16 cellular contexts compared by ENCODE assay signal in genomic region chr19:18795540-18795939, GRCh38. TPM values are rescaled to one million over a fixed set of nuclear protein-coding genes. Genes with fewer than 3 reads are reported as not detected.
DNase-seq lines count a peak whose midpoint lies in the region; TF ChIP-seq lines count a peak whose summit lies in the region.
"Had no signal": no experiment of that assay in that cellular context is flagged by ENCODE, and none has a peak within 500 bp of the region (broad histone marks: within the 10 kb centered on the region; RNA-seq: fewer than 3 reads in every experiment).

No MANE protein-coding gene starts in this region.

- H3K4me3 ChIP-seq in fibroblast of the aortic adventitia (ENCODE audit: low read depth, low read length) (no peak overlapping the region), neural progenitor cell (no peak overlapping the region), esophagus muscularis mucosa (no peak overlapping the region)

- no peaks in the 10 kb centered on the region for H3K9me3 ChIP-seq in neural progenitor cell (ENCODE audit: low read depth)
- H3K9me3 ChIP-seq in esophagus muscularis mucosa, result no peaks in the 10 kb centered on the region

- no peak overlapping the region for H3K9ac ChIP-seq in neural progenitor cell

- H3K9me3 Mint-ChIP-seq in neural progenitor cell (no peaks in the 10 kb centered on the region), progenitor cell of endocrine pancreas (ENCODE audit: low read depth) (no peaks in the 10 kb centered on the region)
- H3K9me3 Mint-ChIP-seq: activated T-helper 17 cell treated with anti-CD3 and anti-CD28 coated beads, Interleukin-2, amount 50 U/mL, for 72 hours; CD4-positive, alpha-beta T cell; effector memory CD8-positive, alpha-beta T cell; T-cell had no signal

- whole genome bisulfite sequencing in esophagus muscularis mucosa, result 75% methylated on average over 1 of the region's 21 CpGs

- H3K79me2 ChIP-seq in neural progenitor cell (ENCODE audit: low read depth), result no peaks in the 10 kb centered on the region

- intact Hi-C loops in esophagus muscularis mucosa (cut with DNase I), result no loop called here

- H3K27ac ChIP-seq in neural progenitor cell (no peak overlapping the region), esophagus muscularis mucosa (replicated peaks in 1 of 4) (no peak overlapping the region)

- H2AFZ ChIP-seq in neural progenitor cell (replicated peaks), result no peak overlapping the region

- no peak overlapping the region for H3K4me2 ChIP-seq in neural progenitor cell

- H3K36me3 ChIP-seq in neural progenitor cell (no peaks in the 10 kb centered on the region), esophagus muscularis mucosa (no peaks in the 10 kb centered on the region)

- H3K4me1 Mint-ChIP-seq in neural progenitor cell, result peaks cover 5% of the 10 kb centered on the region
- H3K4me1 Mint-ChIP-seq in progenitor cell of endocrine pancreas (ENCODE audit: low read depth), result peaks cover 7% of the 10 kb centered on the region

- H3K27me3 ChIP-seq in neural progenitor cell, result peaks cover 100% of the 10 kb centered on the region
- H3K27me3 ChIP-seq in esophagus muscularis mucosa, result peaks cover 4 to 91% (median 17%) of the 10 kb centered on the region in 4 donors

- peak; percentile 73 for DNase-seq in ELF-1 (ENCODE audit: low read depth, low spot score)
- peak; percentile 41 for DNase-seq in M059J (ENCODE audit: low read depth)
- DNase-seq in fibroblast of the aortic adventitia (ENCODE audit: low read depth), result peak; percentile 53
- peak; percentile 64 for DNase-seq in neural progenitor cell (ENCODE audit: low spot score)
- DNase-seq in esophagus muscularis mucosa (ENCODE audit: extremely low spot score), result no peak
- DNase-seq in progenitor cell of endocrine pancreas (ENCODE audit: low spot score, unreplicated experiment), result no peak
- DNase-seq in SIG-M5 treated with dmso at 0.1 percent for 504 hours (lab: John Stamatoyannopoulos, UW; ENCODE audit: unreplicated experiment), result no peak
- DNase-seq in NCI-H748 treated with DMSO at 0.1 percent for 48 hours (lab: John Stamatoyannopoulos, UW), result no peak
- DNase-seq: activated CD4-positive, alpha-beta T cell treated with anti-CD3 and anti-CD28 coated beads for 48 hours; CD4-positive, alpha-beta T cell; effector memory CD8-positive, alpha-beta T cell; GF-D8; MV-4-11; NCI-H2227 treated with DMSO at 0.1 percent for 48 hours; T-cell had no signal

- peaks cover 46% of the 10 kb centered on the region for H3K27me3 Mint-ChIP-seq in neural progenitor cell (ENCODE audit: insufficient read depth, low read depth)
- peaks cover 35% of the 10 kb centered on the region for H3K27me3 Mint-ChIP-seq in progenitor cell of endocrine pancreas

- H4K20me1 ChIP-seq in neural progenitor cell (ENCODE audit: low read depth), result peaks cover 20% of the 10 kb centered on the region

- H3K36me3 Mint-ChIP-seq in neural progenitor cell, result no peaks in the 10 kb centered on the region
- H3K36me3 Mint-ChIP-seq in progenitor cell of endocrine pancreas (ENCODE audit: insufficient read depth), result no peaks in the 10 kb centered on the region
- H3K36me3 Mint-ChIP-seq: T-cell had no signal

- H3K4me1 ChIP-seq in neural progenitor cell (peaks cover 3% of the 10 kb centered on the region), esophagus muscularis mucosa (peaks cover 5 to 17% (median 14%) of the 10 kb centered on the region in 4 donors)

- TF ChIP-seq POLR2A in esophagus muscularis mucosa (IDR thresholded peaks at IDR 0.05; ENCODE audit: low read depth), result no peak

- H3K27ac Mint-ChIP-seq in neural progenitor cell (no peak overlapping the region), progenitor cell of endocrine pancreas (no peak overlapping the region)
- H3K27ac Mint-ChIP-seq: activated T-helper 17 cell treated with anti-CD3 and anti-CD28 coated beads, Interleukin-2, amount 50 U/mL, for 72 hours; CD4-positive, alpha-beta T cell; effector memory CD8-positive, alpha-beta T cell; T-cell had no signal

- H3K4me3 Mint-ChIP-seq in neural progenitor cell, result no peak overlapping the region
- H3K4me3 Mint-ChIP-seq in progenitor cell of endocrine pancreas (ENCODE audit: low read depth), result no peak overlapping the region
- H3K4me3 Mint-ChIP-seq: activated T-helper 17 cell treated with anti-CD3 and anti-CD28 coated beads, Interleukin-2, amount 50 U/mL, for 72 hours; CD4-positive, alpha-beta T cell; effector memory CD8-positive, alpha-beta T cell; T-cell had no signal

- no peaks in the 10 kb centered on the region for H3F3A ChIP-seq in neural progenitor cell (ENCODE audit: low read depth)

- TF ChIP-seq CTCF in fibroblast of the aortic adventitia (IDR thresholded peaks at IDR 0.05; ENCODE audit: insufficient read depth, low read length), result no peak
- no peak for TF ChIP-seq CTCF in neural progenitor cell (IDR thresholded peaks at IDR 0.05)
- TF ChIP-seq CTCF in esophagus muscularis mucosa (IDR thresholded peaks at IDR 0.05), result no peak
- no peak for TF ChIP-seq CTCF in progenitor cell of endocrine pancreas (IDR thresholded peaks at IDR 0.05; ENCODE audit: unreplicated experiment)

- no peak for TF ChIP-seq EP300 in esophagus muscularis mucosa (IDR thresholded peaks at IDR 0.05)

RNA-seq across cellular contexts. Expression of gene COMP, which starts 4.4 kb away (rescaled TPM):
- total RNA-seq in M059J (2014; rRNA removed; shearing (Covaris generic)), result not detected in 2 replicates
- total RNA-seq in fibroblast of the aortic adventitia (ENCODE audit: low replicate concordance), result 0.49 and 0.63 TPM in 2 replicates
- total RNA-seq in neural progenitor cell (ENCODE audit: low replicate concordance), result not detected in 2 replicates
- total RNA-seq in esophagus muscularis mucosa, result under 1 TPM; 0.33 to 0.83 (median 0.62) TPM
- 0.13 and 0.24 TPM in 2 replicates for total RNA-seq in progenitor cell of endocrine pancreas
- total RNA-seq: activated T-helper 17 cell treated with anti-CD3 and anti-CD28 coated beads, Interleukin-2, amount 50 U/mL, for 72 hours; CD4-positive, alpha-beta T cell; T-cell had no signal

RNA-seq across cellular contexts. Expression of gene UPF1, which starts 36.2 kb away (rescaled TPM):
- 85.4 and 131 TPM in 2 replicates for total RNA-seq in M059J (2014; rRNA removed; shearing (Covaris generic))
- total RNA-seq in fibroblast of the aortic adventitia (ENCODE audit: low replicate concordance), result 17.7 and 37.3 TPM in 2 replicates
- 65.2 and 69.8 TPM in 2 replicates for total RNA-seq in neural progenitor cell (ENCODE audit: low replicate concordance)
- total RNA-seq in esophagus muscularis mucosa, result 100 to 1,000 TPM in 1 of 4 donors, 10 to 100 TPM in 3; 54.8 to 116 (median 77.4) TPM
- total RNA-seq in progenitor cell of endocrine pancreas, result 87.1 and 90.9 TPM in 2 replicates

Comparison
In these comparisons a context has a peak if more than half of its experiments do, and no peak if none do; other contexts are left out.
1. DNase-seq: peak in ELF-1 (single experiment), M059J (single experiment), fibroblast of the aortic adventitia (single experiment) and neural progenitor cell (single experiment); none in esophagus muscularis mucosa (single experiment), progenitor cell of endocrine pancreas (single experiment), SIG-M5 treated with dmso at 0.1 percent for 504 hours (single experiment) and NCI-H748 treated with DMSO at 0.1 percent for 48 hours (single experiment).